Comparison of ENCODE assay signal across 8 cellular contexts in the genomic region with DNA sequence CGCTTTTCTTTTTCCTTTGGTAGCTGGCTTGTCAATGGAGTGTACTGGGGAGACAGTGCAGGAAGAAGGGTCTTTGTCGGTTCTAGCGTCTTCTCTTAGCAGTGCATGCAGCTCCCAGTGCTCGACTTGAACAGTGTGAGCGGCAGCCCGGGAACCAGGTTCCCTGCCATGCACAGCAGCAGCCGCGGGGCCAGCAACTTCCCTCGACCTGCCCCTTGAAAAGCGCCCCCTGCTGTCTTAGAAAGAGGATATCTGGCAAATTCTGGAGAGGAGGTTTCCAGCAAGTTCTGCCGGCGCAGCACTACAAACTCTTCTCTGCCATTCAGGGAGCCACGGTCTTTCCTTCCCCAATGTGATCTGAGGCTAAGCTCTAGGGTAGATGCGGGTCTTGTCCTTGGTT.
DNase-seq lines count a peak whose midpoint lies in the region; ATAC-seq and TF ChIP-seq lines count a peak whose summit lies in the region.

No MANE protein-coding gene starts in this region.

- no peaks in the 10 kb centered on the region for H4K20me1 ChIP-seq in H9 (ENCODE audit: control insufficient read depth, insufficient read depth, insufficient read length)

- no peak overlapping the region for H2AK5ac ChIP-seq in H9 (ENCODE audit: insufficient read length, low read length)

- DNase-seq in CD4-positive, CD25-positive, alpha-beta regulatory T cell = peak in 2 of 3 donors; percentile 29 to 50
- peak; percentile 92 for DNase-seq in H9
- peak; percentile 3 for DNase-seq in T follicular helper cell (ENCODE audit: low read depth)
- peak; percentile 88 for DNase-seq in islet precursor cell
- DNase-seq in NCI-H2196 (lab: John Stamatoyannopoulos, UW; ENCODE audit: unreplicated experiment) = no peak
- DNase-seq in NCI-H2107 (lab: John Stamatoyannopoulos, UW) = no peak

- no peak overlapping the region for H4K8ac ChIP-seq in H9 (replicated peaks; ENCODE audit: insufficient read length, low read depth, low read length)

- peaks cover 0 to 3% of the 10 kb centered on the region in 2 experiments for H3K9me3 ChIP-seq in CD4-positive, CD25-positive, alpha-beta regulatory T cell (ENCODE audit: control insufficient read depth in 2 of 2, low read length in 2 of 2)
- no peaks in the 10 kb centered on the region for H3K9me3 ChIP-seq in H9 (ENCODE audit: control insufficient read depth, low read depth, low read length)

- ATAC-seq in CD4-positive, CD25-positive, alpha-beta regulatory T cell (ENCODE audit: low read depth in 2 of 2) = no peak
- no peak for ATAC-seq in HG03108 (IDR thresholded peaks at IDR 0.05; ENCODE audit: unreplicated experiment)
- no peak for ATAC-seq in GM21529 (IDR thresholded peaks at IDR 0.05; ENCODE audit: unreplicated experiment)

- no peak overlapping the region for H3K4me3 ChIP-seq in CD4-positive, CD25-positive, alpha-beta regulatory T cell (ENCODE audit: low read depth, low read length)

- no peak overlapping the region for H2BK5ac ChIP-seq in H9 (ENCODE audit: insufficient read length, low read length)

- no peak overlapping the region for H4K91ac ChIP-seq in H9 (ENCODE audit: insufficient read length, low read depth, low read length)

- no CpG with 5 or more reads among the region's 14 CpGs for WGBS in H9 (ENCODE audit: extremely low coverage, insufficient read length, low lambda C conversion rate)

- no peak overlapping the region for H3K4me3 Mint-ChIP-seq in CD4-positive, CD25-positive, alpha-beta regulatory T cell
- no peak overlapping the region for H3K4me3 Mint-ChIP-seq in H9

- H3K18ac ChIP-seq in H9 (ENCODE audit: insufficient read length, low read depth, low read length) = no peak overlapping the region

- no peak overlapping the region for H3K23ac ChIP-seq in H9 (ENCODE audit: insufficient read length, low read depth, low read length)

- H3K4me2 ChIP-seq in H9 (ENCODE audit: insufficient read depth, insufficient read length, low read length) = no peak overlapping the region

- H3K4ac ChIP-seq in H9 (ENCODE audit: low read depth, low read length) = no peak overlapping the region

- no peak overlapping the region for H3K27ac ChIP-seq in CD4-positive, CD25-positive, alpha-beta regulatory T cell (ENCODE audit: insufficient read depth, low read length, poor library complexity, severe bottlenecking)
- H3K27ac ChIP-seq in H9 (ENCODE audit: insufficient read length, low read depth, low read length) = no peak overlapping the region

- H3T11ph ChIP-seq in H9 (ENCODE audit: low read length) = no peak overlapping the region

- peaks cover 0 to 5% (median 2%) of the 10 kb centered on the region in 7 donors for H3K9me3 Mint-ChIP-seq in CD4-positive, CD25-positive, alpha-beta regulatory T cell
- H3K9me3 Mint-ChIP-seq in H9 = no peaks in the 10 kb centered on the region

- no peaks in the 10 kb centered on the region for H3K79me2 ChIP-seq in H9 (ENCODE audit: insufficient read depth, low read length)

- no peak overlapping the region for H3K9ac ChIP-seq in H9 (ENCODE audit: extremely low read depth, insufficient read length, low read length)

- no peaks in the 10 kb centered on the region for H3K23me2 ChIP-seq in H9 (ENCODE audit: insufficient read length, low read depth, low read length, poor library complexity, severe bottlenecking)

- H3K27me3 Mint-ChIP-seq in CD4-positive, CD25-positive, alpha-beta regulatory T cell = peaks cover 10% of the 10 kb centered on the region
- H3K27me3 Mint-ChIP-seq in H9 (ENCODE audit: low read depth) = no peaks in the 10 kb centered on the region; the same call in 1 of the 2 replicates

- no peak overlapping the region for H3K14ac ChIP-seq in H9 (ENCODE audit: insufficient read depth, low read length)

- H2BK120ac ChIP-seq in H9 (ENCODE audit: low read depth, low read length, poor library complexity, severe bottlenecking) = no peak overlapping the region

- H3K4me1 ChIP-seq in CD4-positive, CD25-positive, alpha-beta regulatory T cell (ENCODE audit: control insufficient read depth, insufficient read depth, low read length, poor library complexity, severe bottlenecking) = no peaks in the 10 kb centered on the region
- H3K4me1 ChIP-seq in H9 (ENCODE audit: insufficient read depth, low read length) = no peaks in the 10 kb centered on the region

- no peaks in the 10 kb centered on the region for H3K79me1 ChIP-seq in H9 (ENCODE audit: insufficient read depth, low read depth, low read length, poor library complexity, severe bottlenecking)

- no peak overlapping the region for H4K5ac ChIP-seq in H9 (ENCODE audit: insufficient read length, low read depth, low read length)

- H2AFZ ChIP-seq in H9 (ENCODE audit: low read length) = no peak overlapping the region

- H3K4me1 Mint-ChIP-seq in CD4-positive, CD25-positive, alpha-beta regulatory T cell = no peaks in the 10 kb centered on the region
- peaks cover 8 to 19% of the 10 kb centered on the region in 2 experiments for H3K4me1 Mint-ChIP-seq in H9

- H3K36me3 ChIP-seq in CD4-positive, CD25-positive, alpha-beta regulatory T cell (ENCODE audit: control insufficient read depth, insufficient read depth, low read length) = no peaks in the 10 kb centered on the region

- H2BK20ac ChIP-seq in H9 (ENCODE audit: low read depth, low read length, poor library complexity, severe bottlenecking) = no peak overlapping the region

- peak; percentile 79 for TF ChIP-seq CTCF in H9 (conservative IDR thresholded peaks at IDR 0.05)

- no peak overlapping the region for H2BK12ac ChIP-seq in H9 (ENCODE audit: insufficient read length, low read depth, low read length)

- no peak overlapping the region for H3K56ac ChIP-seq in H9 (ENCODE audit: insufficient read length, low read depth, low read length)

- no peak overlapping the region for H2BK15ac ChIP-seq in H9 (ENCODE audit: low read depth, low read length)

- H3K36me3 Mint-ChIP-seq in CD4-positive, CD25-positive, alpha-beta regulatory T cell = no peaks in the 10 kb centered on the region
- no peaks in the 10 kb centered on the region for H3K36me3 Mint-ChIP-seq in H9 (ENCODE audit: insufficient read depth in 1 of 3, low read depth in 3 of 3)

- no peak overlapping the region for H3K27ac Mint-ChIP-seq in CD4-positive, CD25-positive, alpha-beta regulatory T cell
- H3K27ac Mint-ChIP-seq in H9 = no peak overlapping the region

- peaks cover 2% of the 10 kb centered on the region for H3K27me3 ChIP-seq in CD4-positive, CD25-positive, alpha-beta regulatory T cell (ENCODE audit: control insufficient read depth, insufficient read depth, low read length)
- H3K27me3 ChIP-seq in H9 (ENCODE audit: insufficient read depth, low read length) = no peaks in the 10 kb centered on the region

Comparison
In these comparisons a context has a peak if more than half of its experiments do, and no peak if none do; other contexts are left out.
1. DNase-seq: peak in CD4-positive, CD25-positive, alpha-beta regulatory T cell (2 of 3), H9 (single experiment), T follicular helper cell (single experiment) and islet precursor cell (single experiment); none in NCI-H2196 (single experiment) and NCI-H2107 (single experiment).